Comparison of ENCODE assay signal across 1 cellular context in the genomic region with DNA sequence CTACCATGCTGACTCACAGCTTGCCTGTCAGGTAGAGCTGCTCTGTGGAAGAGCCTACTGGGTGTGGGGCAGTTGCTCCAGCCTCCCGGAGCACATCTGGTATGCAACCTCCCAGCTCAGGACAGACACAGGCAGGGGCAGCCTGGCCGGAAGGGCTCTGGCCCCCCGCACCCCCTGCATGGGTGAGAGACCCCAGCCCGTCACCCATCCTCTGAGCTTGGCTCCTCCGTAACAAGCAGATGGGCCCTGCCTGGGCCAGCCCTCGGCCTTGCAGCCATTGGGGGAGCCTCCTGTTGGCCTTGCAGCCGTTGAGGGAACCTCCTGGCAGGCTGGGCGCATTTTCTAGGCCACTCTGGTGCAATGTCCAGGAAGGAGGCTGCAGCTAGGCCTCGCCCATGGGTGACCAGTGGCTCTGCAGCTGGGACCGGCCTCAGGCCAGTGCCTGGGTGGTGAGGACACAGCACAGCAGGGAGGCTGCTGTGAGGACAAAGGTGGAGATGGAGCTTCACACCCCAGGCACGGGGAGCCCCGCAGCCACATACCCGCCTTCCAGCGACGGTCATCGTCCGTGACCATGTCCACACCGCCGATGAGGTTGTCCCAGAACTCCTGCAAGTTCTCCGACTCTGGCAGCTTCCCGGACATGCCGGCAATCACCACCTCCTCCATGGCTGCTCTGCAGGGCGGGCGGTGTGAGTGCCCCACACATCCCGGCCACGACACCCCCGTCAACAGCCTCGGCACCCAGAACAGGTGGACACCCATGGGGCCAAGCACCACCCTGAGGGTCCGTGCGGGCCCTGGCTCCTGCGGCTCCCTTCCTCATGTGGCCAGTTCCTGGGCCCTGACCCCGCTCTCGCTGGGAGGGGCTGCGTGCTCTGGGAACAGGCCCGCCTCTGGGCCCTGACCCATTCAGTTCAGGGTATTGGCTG.
TF ChIP-seq lines count a peak whose summit lies in the region.

No MANE protein-coding gene starts in this region.

TF ChIP-seq in IMR-90, 13 proteins besides CTCF, POLR2A, EP300 and RAD21 (continued from another document):
- TF ChIP-seq ELK1 (IDR thresholded peaks at IDR 0.05; ENCODE audit: borderline replicate concordance, low read depth, low read length) (no peak), MXI1 (IDR thresholded peaks at IDR 0.05; ENCODE audit: borderline replicate concordance, low read depth, low read length) (no peak), MAFK (IDR thresholded peaks at IDR 0.05; ENCODE audit: low read depth, low read length) (no peak), SMC3 (IDR thresholded peaks at IDR 0.05; ENCODE audit: low read depth, low read length) (no peak), CHD1 (IDR thresholded peaks at IDR 0.05; ENCODE audit: low read depth, low read length) (no peak), CEBPB (IDR thresholded peaks at IDR 0.05; ENCODE audit: low read depth, low read length) (no peak), USF2 (IDR thresholded peaks at IDR 0.05; ENCODE audit: low read depth, low read length) (no peak), FOS (IDR thresholded peaks at IDR 0.05; ENCODE audit: low read depth, low read length) (no peak), NFE2L2 (IDR thresholded peaks at IDR 0.05; ENCODE audit: low read depth, low read length) (no peak), RFX5 (IDR thresholded peaks at IDR 0.05; ENCODE audit: low read depth, low read length) (no peak)
TF ChIP-seq in IMR-90: peak in this region for 0.
